31 cellular contexts compared by ENCODE assay signal in the genomic region with DNA sequence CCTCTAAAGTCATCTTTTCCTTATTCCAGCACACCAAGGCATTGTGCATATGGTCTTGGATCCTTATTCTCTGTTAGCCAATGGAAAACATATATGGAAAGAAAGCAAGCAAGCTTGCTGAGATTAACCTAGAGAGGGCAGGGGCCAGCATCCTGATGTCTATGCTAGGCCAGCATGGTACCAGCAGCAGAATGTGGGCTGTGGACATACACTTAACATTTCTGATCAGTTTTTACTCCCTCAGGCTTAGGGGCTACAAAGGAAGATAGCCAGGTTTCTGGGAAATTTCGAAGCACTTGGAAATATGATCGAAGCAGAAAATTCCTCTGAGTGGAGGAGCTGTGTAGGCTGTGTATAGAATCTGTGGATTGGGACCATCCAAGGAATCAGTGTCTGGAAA.
"Had no signal": no experiment of that assay in that cellular context is flagged by ENCODE, and none has a peak within 500 bp of the region (broad histone marks: within the 10 kb centered on the region; RNA-seq: fewer than 3 reads in every experiment).

No MANE protein-coding gene starts in this region.

- ATAC-seq: activated CD4-positive, CD25-positive, alpha-beta regulatory T cell treated with anti-CD3 and anti-CD28 coated beads, Interleukin-2, amount 50 U/mL, for 24 hours; activated CD8-positive, alpha-beta memory T cell treated with anti-CD3 and anti-CD28 coated beads, Interleukin-2, amount 10 ng/mL, durations not matched to agents 7 days and 5 days; activated CD8-positive, alpha-beta T cell treated with anti-CD3 and anti-CD28 coated beads, Interleukin-2, amount 10 ng/mL, durations not matched to agents 7 days and 5 days; activated naive CD8-positive, alpha-beta T cell treated with anti-CD3 and anti-CD28 coated beads, Interleukin-2, amount 50 U/mL, for 24 hours; body of pancreas; gastroesophageal sphincter; T-helper 17 cell had no signal

- H3K27ac ChIP-seq: body of pancreas, epithelial cell of prostate, esophagus squamous epithelium had no signal

- DNase-seq: activated B cell treated with CpG ODN at 0.5 μM for 24 hours; activated CD4-positive, alpha-beta memory T cell treated with anti-CD3 and anti-CD28 coated beads for 36 hours; activated CD4-positive, alpha-beta T cell treated with anti-CD3 and anti-CD28 coated beads for 48 hours; activated CD4-positive, alpha-beta T cell treated with anti-CD3 and anti-CD28 coated beads, Interleukin-2, amount 50 U/mL, for 1 hour; activated CD8-positive, alpha-beta memory T cell treated with anti-CD3 and anti-CD28 coated beads, Interleukin-2, amount 10 ng/mL, durations not matched to agents 7 days and 5 days; activated CD8-positive, alpha-beta memory T cell treated with anti-CD3 and anti-CD28 coated beads, Interleukin-2, amount 50 U/mL, for 4 hours; activated CD8-positive, alpha-beta T cell treated with anti-CD3 and anti-CD28 coated beads, Interleukin-2, amount 10 ng/mL, durations not matched to agents 7 days and 5 days; activated effector memory CD4-positive, alpha-beta T cell treated with anti-CD3 and anti-CD28 coated beads, Interleukin-2, amount 50 U/mL, for 16 hours; activated naive CD4-positive, alpha-beta T cell treated with anti-CD3 and anti-CD28 coated beads for 36 hours; activated naive CD8-positive, alpha-beta T cell treated with anti-CD3 and anti-CD28 coated beads for 36 hours; activated naive CD8-positive, alpha-beta T cell treated with anti-CD3 and anti-CD28 coated beads, Interleukin-2, amount 50 U/mL, for 24 hours; activated T-cell treated with anti-CD3 and anti-CD28 coated beads, Interleukin-2, amount 50 U/mL, for 1 hour; activated T-cell treated with anti-CD3 and anti-CD28 coated beads, Interleukin-2, amount 50 U/mL, for 48 hours; adrenal gland; amygdala; aorta; body of pancreas; caudate nucleus; effector CD8-positive, alpha-beta T cell; esophagus squamous epithelium; foreskin melanocyte; T-helper 1 cell; T-helper 17 cell; T1000; WERI-Rb-1 had no signal

- FAIRE-seq: colon, endometrium, endothelial cell of umbilical vein had no signal

- H3K27me3 ChIP-seq: adrenal gland, body of pancreas, gastroesophageal sphincter had no signal

- H3K36me3 ChIP-seq: adrenal gland, esophagus squamous epithelium had no signal

- H3K9me3 ChIP-seq: adrenal gland, body of pancreas, esophagus squamous epithelium, gastroesophageal sphincter had no signal

- H3K4me3 ChIP-seq: adrenal gland, body of pancreas, esophagus squamous epithelium, gastroesophageal sphincter had no signal
